ENCODE assay signal across 1 cellular context in the genomic region with DNA sequence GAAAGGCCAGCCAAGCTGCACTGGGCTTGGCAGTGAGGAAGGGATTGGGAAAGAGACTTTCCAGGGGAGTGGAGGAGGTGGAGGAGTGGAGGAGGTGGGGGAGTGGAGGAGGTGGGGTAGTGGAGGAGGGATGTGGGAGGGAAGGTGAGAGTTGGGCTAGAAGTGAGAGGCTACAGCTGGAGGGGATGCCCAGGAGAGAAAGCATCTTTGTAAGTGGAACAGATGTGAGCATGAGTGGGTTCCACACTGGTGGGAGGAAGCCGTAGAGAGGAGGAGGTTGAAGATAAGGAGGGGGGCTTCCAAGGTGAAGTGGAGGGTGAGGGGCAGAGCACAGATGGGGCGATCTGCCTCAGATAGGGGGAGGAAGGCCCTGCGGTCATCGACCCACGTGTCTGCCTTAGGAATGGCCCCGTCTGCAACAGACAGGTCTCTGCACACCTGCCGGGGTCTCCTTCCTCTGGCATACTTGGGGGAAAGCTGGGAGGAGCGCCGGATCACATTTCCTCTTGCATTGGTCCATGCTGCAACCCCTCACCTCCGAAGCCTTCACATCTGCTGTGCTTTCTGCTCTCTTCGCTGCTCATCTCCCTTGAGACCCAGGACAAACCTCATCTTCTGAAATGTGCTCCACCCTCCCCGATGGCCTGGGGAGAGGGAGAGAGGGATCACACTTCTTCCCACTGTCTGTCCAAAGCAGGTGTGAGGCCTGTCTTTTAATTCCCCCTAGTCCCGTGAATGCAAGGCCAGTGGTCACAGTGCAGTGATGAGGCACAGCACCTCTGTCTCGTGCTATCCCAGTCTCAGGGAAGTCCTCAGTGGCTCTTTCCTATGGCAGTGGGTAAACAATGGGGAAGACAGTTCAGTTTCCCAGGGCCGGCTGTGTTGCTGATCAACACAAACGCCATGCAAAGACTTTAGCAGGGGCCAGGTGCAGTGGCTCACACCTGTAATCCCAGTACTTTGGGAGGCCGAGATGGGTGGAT.
TF ChIP-seq lines count a peak whose summit lies in the region.

No MANE protein-coding gene starts in this region.

TF ChIP-seq in H1, 55 proteins besides CTCF, POLR2A, EP300 and RAD21 (continued from another document):
- TF ChIP-seq, protein P1, sequence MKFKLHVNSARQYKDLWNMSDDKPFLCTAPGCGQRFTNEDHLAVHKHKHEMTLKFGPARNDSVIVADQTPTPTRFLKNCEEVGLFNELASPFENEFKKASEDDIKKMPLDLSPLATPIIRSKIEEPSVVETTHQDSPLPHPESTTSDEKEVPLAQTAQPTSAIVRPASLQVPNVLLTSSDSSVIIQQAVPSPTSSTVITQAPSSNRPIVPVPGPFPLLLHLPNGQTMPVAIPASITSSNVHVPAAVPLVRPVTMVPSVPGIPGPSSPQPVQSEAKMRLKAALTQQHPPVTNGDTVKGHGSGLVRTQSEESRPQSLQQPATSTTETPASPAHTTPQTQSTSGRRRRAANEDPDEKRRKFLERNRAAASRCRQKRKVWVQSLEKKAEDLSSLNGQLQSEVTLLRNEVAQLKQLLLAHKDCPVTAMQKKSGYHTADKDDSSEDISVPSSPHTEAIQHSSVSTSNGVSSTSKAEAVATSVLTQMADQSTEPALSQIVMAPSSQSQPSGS (IDR thresholded peaks at IDR 0.05; ENCODE audit: low read length): no peak
- TF ChIP-seq SUZ12 (IDR thresholded peaks at IDR 0.05; ENCODE audit: low read length) (no peak), BCL11A (IDR thresholded peaks at IDR 0.05; ENCODE audit: low read depth in 2 of 2, low read length in 2 of 2) (no peak), KDM4A (IDR thresholded peaks at IDR 0.05; ENCODE audit: low read depth, low read length, severe bottlenecking) (no peak), EGR1 (IDR thresholded peaks at IDR 0.05; ENCODE audit: borderline replicate concordance, low read depth, low read length) (no peak), CBX8 (IDR thresholded peaks at IDR 0.05; ENCODE audit: borderline replicate concordance, low read depth, low read length) (no peak), CHD1 (IDR thresholded peaks at IDR 0.05; ENCODE audit: low read depth, low read length) (no peak), RXRA (IDR thresholded peaks at IDR 0.05; ENCODE audit: insufficient read depth, low read depth, low read length) (no peak), RFX5 (IDR thresholded peaks at IDR 0.05; ENCODE audit: borderline replicate concordance, low read depth, low read length) (no peak), MAFK (IDR thresholded peaks at IDR 0.05; ENCODE audit: low read depth, low read length) (no peak), JUND (IDR thresholded peaks at IDR 0.05; ENCODE audit: low read length) (no peak), EZH2 (IDR thresholded peaks at IDR 0.05; ENCODE audit: low read depth, low read length, severe bottlenecking) (no peak), ZNF274 (IDR thresholded peaks at IDR 0.05; ENCODE audit: borderline replicate concordance, extremely low read depth, low read length) (no peak), CREB1 (IDR thresholded peaks at IDR 0.05) (no peak)
- TF ChIP-seq, protein P2, sequence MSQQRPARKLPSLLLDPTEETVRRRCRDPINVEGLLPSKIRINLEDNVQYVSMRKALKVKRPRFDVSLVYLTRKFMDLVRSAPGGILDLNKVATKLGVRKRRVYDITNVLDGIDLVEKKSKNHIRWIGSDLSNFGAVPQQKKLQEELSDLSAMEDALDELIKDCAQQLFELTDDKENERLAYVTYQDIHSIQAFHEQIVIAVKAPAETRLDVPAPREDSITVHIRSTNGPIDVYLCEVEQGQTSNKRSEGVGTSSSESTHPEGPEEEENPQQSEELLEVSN (IDR thresholded peaks at IDR 0.05): no peak
